In genomic region chr1:59415876-59416275, GRCh38 we compare ENCODE assay signal across 36 cellular contexts.
DNase-seq lines count a peak whose midpoint lies in the region; ATAC-seq, FAIRE-seq and TF ChIP-seq lines count a peak whose summit lies in the region.
"Had no signal": no experiment of that assay in that cellular context is flagged by ENCODE, and none has a peak within 500 bp of the region (broad histone marks: within the 10 kb centered on the region; RNA-seq: fewer than 3 reads in every experiment).

No MANE protein-coding gene starts in this region.

- intact Hi-C loops in mammary epithelial cell (cut with micrococcal nuclease) = no loop called here

- no peaks in the 10 kb centered on the region for H3K9me3 ChIP-seq in astrocyte (ENCODE audit: insufficient read depth, low read depth, low read length)
- no peaks in the 10 kb centered on the region for H3K9me3 ChIP-seq in mammary epithelial cell (replicated peaks; ENCODE audit: insufficient read depth, low read length)
- H3K9me3 ChIP-seq: BLaER1 treated with 17β-estradiol and CSF1 and Interleukin-3, amounts not matched to agents 10 nM and 100 nM; left lung; MG63; right lobe of liver; stomach; tibial nerve had no signal

- peak; percentile 86 for DNase-seq in AG10803 (ENCODE audit: low read depth)
- DNase-seq in HFFc6 = peak; percentile 89
- DNase-seq in astrocyte (ENCODE audit: low read depth) = peak; percentile 88
- peak; percentile 15 for DNase-seq in foreskin melanocyte
- DNase-seq in superior temporal gyrus (ENCODE audit: extremely low spot score) = no peak
- no peak for DNase-seq in putamen (ENCODE audit: low spot score)
- no peak for DNase-seq in mammary epithelial cell
- DNase-seq: ACHN; activated CD4-positive, alpha-beta T cell treated with anti-CD3 and anti-CD28 coated beads for 4 hours; activated CD8-positive, alpha-beta T cell treated with anti-CD3 and anti-CD28 coated beads, Interleukin-2, amount 10 ng/mL, durations not matched to agents 7 days and 5 days; activated naive CD4-positive, alpha-beta T cell treated with anti-CD3 and anti-CD28 coated beads, Interleukin-2, amount 10 ng/mL, durations not matched to agents 7 days and 5 days; DMS79; glutamatergic neuron; KBM-7; left lung; MG63; naive B cell; NCI-H1105; NCI-H2029; NCI-H2227 treated with DMSO at 0.1 percent for 48 hours; PC-9; right lobe of liver; SHP77; stimulated activated CD8-positive, alpha-beta memory T cell treated with anti-CD3 and anti-CD28 coated beads, Interleukin-4, amount 100 ng/mL, for 48 hours; stomach; T-helper 9 cell; WERI-Rb-1 had no signal

- no peaks in the 10 kb centered on the region for H3K27me3 ChIP-seq in astrocyte (ENCODE audit: insufficient read depth, low read length)
- no peaks in the 10 kb centered on the region for H3K27me3 ChIP-seq in mammary epithelial cell (ENCODE audit: insufficient read depth, low read length)
- H3K27me3 ChIP-seq: BLaER1 treated with 17β-estradiol and CSF1 and Interleukin-3, amounts not matched to agents 10 nM and 100 nM; left lung; MG63; right lobe of liver; stomach; tibial nerve had no signal

- H3K4me3 Mint-ChIP-seq in HFFc6 (peak overlapping the region; percentile 30), astrocyte (ENCODE audit: unreplicated experiment) (no peak overlapping the region)
- H3K4me3 Mint-ChIP-seq: activated CD8-positive, alpha-beta T cell treated with anti-CD3 and anti-CD28 coated beads, Interleukin-2, amount 10 ng/mL, durations not matched to agents 7 days and 5 days; activated naive CD4-positive, alpha-beta T cell treated with anti-CD3 and anti-CD28 coated beads, Interleukin-2, amount 10 ng/mL, durations not matched to agents 7 days and 5 days; naive B cell had no signal

- H3K9me3 Mint-ChIP-seq in HFFc6 (no peaks in the 10 kb centered on the region), astrocyte (ENCODE audit: unreplicated experiment) (peaks cover 8% of the 10 kb centered on the region)
- H3K9me3 Mint-ChIP-seq: activated naive CD4-positive, alpha-beta T cell treated with anti-CD3 and anti-CD28 coated beads, Interleukin-2, amount 10 ng/mL, durations not matched to agents 7 days and 5 days; naive B cell had no signal

- H3K27ac ChIP-seq in astrocyte (ENCODE audit: low read depth, low read length) (no peak overlapping the region), mammary epithelial cell (ENCODE audit: insufficient read depth, low read depth, low read length) (no peak overlapping the region)
- H3K27ac ChIP-seq: BLaER1 treated with 17β-estradiol and CSF1 and Interleukin-3, amounts not matched to agents 10 nM and 100 nM; left lung; PC-9; right lobe of liver; stomach; tibial nerve; WERI-Rb-1 had no signal

- H2AFZ ChIP-seq in astrocyte (ENCODE audit: low read depth, low read length) = no peak overlapping the region
- no peak overlapping the region for H2AFZ ChIP-seq in mammary epithelial cell (ENCODE audit: low read depth, low read length)
- H2AFZ ChIP-seq: PC-9 had no signal

- dilution Hi-C loops in mammary epithelial cell (cut with HindIII; ENCODE audit: low sequenced_read_pairs) = no loop called here

- in situ Hi-C loops in mammary epithelial cell (cut with MboI; ENCODE audit: low sequenced_read_pairs in 2 of 2) = no loop called here

- no peaks in the 10 kb centered on the region for H3K27me3 Mint-ChIP-seq in HFFc6 (ENCODE audit: insufficient read depth)
- no peaks in the 10 kb centered on the region for H3K27me3 Mint-ChIP-seq in astrocyte (ENCODE audit: low read depth, unreplicated experiment)
- H3K27me3 Mint-ChIP-seq: activated naive CD4-positive, alpha-beta T cell treated with anti-CD3 and anti-CD28 coated beads, Interleukin-2, amount 10 ng/mL, durations not matched to agents 7 days and 5 days; naive B cell; progenitor cell of endocrine pancreas had no signal

- no peaks in the 10 kb centered on the region for H3K4me1 ChIP-seq in astrocyte (ENCODE audit: insufficient read depth, low read length)
- H3K4me1 ChIP-seq in mammary epithelial cell (ENCODE audit: insufficient read depth, low read length) = no peaks in the 10 kb centered on the region

- CTCF ChIA-PET in mammary epithelial cell (lab: Charles Lee; ENCODE audit: low non-redundant PET) = no interaction called here

- TF ChIP-seq CTCF in AG10803 (conservative IDR thresholded peaks at IDR 0.05; ENCODE audit: low read length) (no peak), HFFc6 (IDR thresholded peaks at IDR 0.05) (no peak), astrocyte (IDR thresholded peaks at IDR 0.05; ENCODE audit: insufficient read depth, low read depth, low read length) (no peak), mammary epithelial cell (conservative IDR thresholded peaks at IDR 0.05 in 1 of 2, IDR thresholded peaks at IDR 0.05 in 1 of 2; ENCODE audit: extremely low read depth in 1 of 2, insufficient read depth in 1 of 2, low read depth in 1 of 2, low read length in 2 of 2) (no peak)

- H4K20me1 ChIP-seq in astrocyte (ENCODE audit: insufficient read depth, low read length) = no peaks in the 10 kb centered on the region
- no peaks in the 10 kb centered on the region for H4K20me1 ChIP-seq in mammary epithelial cell (ENCODE audit: insufficient read depth, low read length)
- H4K20me1 ChIP-seq: BLaER1 treated with 17β-estradiol and CSF1 and Interleukin-3, amounts not matched to agents 10 nM and 100 nM had no signal

- H3K79me2 ChIP-seq in astrocyte (ENCODE audit: insufficient read depth, low read length) = no peaks in the 10 kb centered on the region
- no peaks in the 10 kb centered on the region for H3K79me2 ChIP-seq in mammary epithelial cell (ENCODE audit: insufficient read depth, low read length)

- H3K27ac Mint-ChIP-seq in HFFc6 = peak overlapping the region; percentile 92
- H3K27ac Mint-ChIP-seq in astrocyte (ENCODE audit: unreplicated experiment) = peak overlapping the region; percentile 26
- H3K27ac Mint-ChIP-seq: activated CD8-positive, alpha-beta T cell treated with anti-CD3 and anti-CD28 coated beads, Interleukin-2, amount 10 ng/mL, durations not matched to agents 7 days and 5 days; activated naive CD4-positive, alpha-beta T cell treated with anti-CD3 and anti-CD28 coated beads, Interleukin-2, amount 10 ng/mL, durations not matched to agents 7 days and 5 days; naive B cell; progenitor cell of endocrine pancreas had no signal

- FAIRE-seq in astrocyte (lab: Jason Lieb, UNC) = no peak
- FAIRE-seq: endothelial cell of umbilical vein, GM19239, H1, HTR-8/SVneo, islet of Langerhans had no signal

- H3K4me2 ChIP-seq in astrocyte (ENCODE audit: low read length) = no peak overlapping the region
- H3K4me2 ChIP-seq in mammary epithelial cell (ENCODE audit: insufficient read depth, low read depth, low read length) = no peak overlapping the region
- H3K4me2 ChIP-seq: BLaER1 treated with 17β-estradiol and CSF1 and Interleukin-3, amounts not matched to agents 10 nM and 100 nM; PC-9 had no signal

- peaks cover 21% of the 10 kb centered on the region for H3K36me3 Mint-ChIP-seq in HFFc6 (ENCODE audit: low read depth)
- H3K36me3 Mint-ChIP-seq in astrocyte (ENCODE audit: low read depth, unreplicated experiment) = peaks cover 2% of the 10 kb centered on the region
- H3K36me3 Mint-ChIP-seq: activated naive CD4-positive, alpha-beta T cell treated with anti-CD3 and anti-CD28 coated beads, Interleukin-2, amount 10 ng/mL, durations not matched to agents 7 days and 5 days had no signal

- H3K9ac ChIP-seq in astrocyte (ENCODE audit: low read length) = no peak overlapping the region
- no peak overlapping the region for H3K9ac ChIP-seq in mammary epithelial cell (ENCODE audit: insufficient read depth, low read length)
- H3K9ac ChIP-seq: BLaER1 treated with 17β-estradiol and CSF1 and Interleukin-3, amounts not matched to agents 10 nM and 100 nM had no signal

- H3K4me1 Mint-ChIP-seq in HFFc6 (ENCODE audit: low read depth) (peaks cover 51% of the 10 kb centered on the region), astrocyte (ENCODE audit: low read depth, unreplicated experiment) (peaks cover 27% of the 10 kb centered on the region)
- H3K4me1 Mint-ChIP-seq: activated naive CD4-positive, alpha-beta T cell treated with anti-CD3 and anti-CD28 coated beads, Interleukin-2, amount 10 ng/mL, durations not matched to agents 7 days and 5 days had no signal

- H3K4me3 ChIP-seq in AG10803 (ENCODE audit: low read length) (no peak overlapping the region), astrocyte (ENCODE audit: insufficient read depth, low read depth, low read length) (no peak overlapping the region), mammary epithelial cell (replicated peaks in 1 of 3; ENCODE audit: insufficient read depth in 1 of 3, low read depth in 2 of 3, low read length in 3 of 3) (no peak overlapping the region)
- H3K4me3 ChIP-seq: BLaER1 treated with 17β-estradiol and CSF1 and Interleukin-3, amounts not matched to agents 10 nM and 100 nM; left lung; MG63; PC-9; right lobe of liver; stomach; tibial nerve had no signal

- H3K36me3 ChIP-seq in astrocyte (ENCODE audit: insufficient read depth, low read length) (no peaks in the 10 kb centered on the region), mammary epithelial cell (ENCODE audit: insufficient read depth, low read length) (no peaks in the 10 kb centered on the region)
- H3K36me3 ChIP-seq: BLaER1 treated with 17β-estradiol and CSF1 and Interleukin-3, amounts not matched to agents 10 nM and 100 nM; left lung; MG63; right lobe of liver; stomach; tibial nerve; WERI-Rb-1 had no signal

- no peak for ATAC-seq in HG03097 (IDR thresholded peaks at IDR 0.05; ENCODE audit: low FRiP score, unreplicated experiment)
- ATAC-seq: activated CD8-positive, alpha-beta T cell treated with anti-CD3 and anti-CD28 coated beads, Interleukin-2, amount 10 ng/mL, durations not matched to agents 7 days and 5 days; left lung; right lobe of liver had no signal

- BruUV-seq in mammary epithelial cell (replicated peaks; lab: Mats Ljungman, UMichigan) = no TSS peak

Comparison
In these comparisons a context has a peak if more than half of its experiments do, and no peak if none do; other contexts are left out.
1. DNase-seq: peak in AG10803 (single experiment), HFFc6 (single experiment), astrocyte (single experiment) and foreskin melanocyte (single experiment); none in superior temporal gyrus (single experiment), putamen (single experiment) and mammary epithelial cell (single experiment).